Comparison of ENCODE assay signal across 8 cellular contexts in genomic region chr20:12925214-12925755, GRCh38.
DNase-seq lines count a peak whose midpoint lies in the region; TF ChIP-seq lines count a peak whose summit lies in the region.

No MANE protein-coding gene starts in this region.

- H3K36me3 Mint-ChIP-seq in MCF 10A (ENCODE audit: insufficient read depth, unreplicated experiment), result no peaks in the 10 kb centered on the region

- H3K27ac Mint-ChIP-seq in MCF 10A (ENCODE audit: low read depth, unreplicated experiment), result no peak overlapping the region

- H2AFZ ChIP-seq in OCI-LY3 (ENCODE audit: low read depth, low read length), result no peak overlapping the region

- H4K20me1 ChIP-seq in OCI-LY3 (ENCODE audit: insufficient read depth, low read length), result no peaks in the 10 kb centered on the region

- no peak overlapping the region for H3K4me3 ChIP-seq in Jurkat, Clone E6-1 (ENCODE audit: low read length)
- peak overlapping the region; percentile 43 for H3K4me3 ChIP-seq in OCI-LY3 (ENCODE audit: low read length)

- peaks cover 6% of the 10 kb centered on the region for H3K4me1 ChIP-seq in OCI-LY3 (ENCODE audit: low read length)

- H3K4me2 ChIP-seq in OCI-LY3 (ENCODE audit: low read length), result peak overlapping the region; percentile 61

- DNase-seq in GM03348 (ENCODE audit: low spot score) (peak; percentile 82), H4 (ENCODE audit: low spot score) (peak; percentile 90), MCF 10A (ENCODE audit: unreplicated experiment) (peak; percentile 78), iris pigment epithelial cell (ENCODE audit: low read depth) (peak; percentile 88)
- DNase-seq in Jurkat, Clone E6-1 (ENCODE audit: low read depth, low spot score), result peak; percentile 74
- DNase-seq in stimulated activated CD4-positive, alpha-beta T cell treated with anti-CD3 and anti-CD28 coated beads, Interleukin-1b, Interleukin-23, amount 100 ng/mL, for 48 hours, result peak; percentile 33

- POLR2A ChIA-PET in MCF 10A (lab: Yijun Ruan, JAX), result interaction anchor here (0.8 to 2.6 kb wide), 5 partner anchors 22 to 798 kb away, joined by 3 to 12 read pairs (median 3); no protein-coding TSS in a partner anchor

- H3K36me3 ChIP-seq in OCI-LY3 (replicated peaks; ENCODE audit: low read depth, low read length), result no peaks in the 10 kb centered on the region

- peaks cover 24% of the 10 kb centered on the region for H3K4me1 Mint-ChIP-seq in MCF 10A (ENCODE audit: insufficient read depth, unreplicated experiment)

- no peak overlapping the region for H3K27ac ChIP-seq in 22Rv1
- no peak overlapping the region for H3K27ac ChIP-seq in OCI-LY3 (ENCODE audit: low read length)

- H3K27me3 ChIP-seq in OCI-LY3 (ENCODE audit: low read depth, low read length), result peaks cover 55% of the 10 kb centered on the region

- H3K27me3 Mint-ChIP-seq in MCF 10A (ENCODE audit: insufficient read depth, unreplicated experiment), result no peaks in the 10 kb centered on the region

- no peak overlapping the region for H3K4me3 Mint-ChIP-seq in MCF 10A (ENCODE audit: unreplicated experiment)

- CTCF ChIA-PET in MCF 10A (lab: Yijun Ruan, JAX), result interaction anchor here (0.6 to 18.8 kb wide), 48 partner anchors 8 to 1708 kb away, joined by 3 to 558 read pairs (median 4); no protein-coding TSS in a partner anchor

- H3K9ac ChIP-seq in OCI-LY3 (ENCODE audit: low read length), result no peak overlapping the region

- intact Hi-C loops in MCF 10A (cut with micrococcal nuclease), result loop anchor here (1.0 to 2.0 kb wide), 4 partner anchors 41 to 622 kb away; no protein-coding TSS in a partner anchor

- H3K9me3 ChIP-seq in OCI-LY3 (ENCODE audit: insufficient read depth, low read length), result no peaks in the 10 kb centered on the region

- H3K79me2 ChIP-seq in OCI-LY3 (ENCODE audit: low read length), result no peaks in the 10 kb centered on the region

- peak; percentile 84 for TF ChIP-seq CTCF in 22Rv1 (IDR thresholded peaks at IDR 0.05)
- peak; percentile 98 for TF ChIP-seq CTCF in OCI-LY3 (IDR thresholded peaks at IDR 0.05; ENCODE audit: low read depth, low read length)
- peak; percentile 94 for TF ChIP-seq CTCF in MCF 10A (IDR thresholded peaks at IDR 0.05; ENCODE audit: unreplicated experiment)

- BruUV-seq in MCF 10A (replicated peaks; lab: Mats Ljungman, UMichigan), result no TSS peak

- no peaks in the 10 kb centered on the region for H3K9me3 Mint-ChIP-seq in MCF 10A (ENCODE audit: unreplicated experiment)

Comparison
In these comparisons a context has a peak if more than half of its experiments do, and no peak if none do; other contexts are left out.
1. DNase-seq: peak in every context shown above with its lines; median percentile 90 in H4; 88 in iris pigment epithelial cell; 82 in GM03348; 78 in MCF 10A; 74 in Jurkat, Clone E6-1; 33 in stimulated activated CD4-positive, alpha-beta T cell treated with anti-CD3 and anti-CD28 coated beads, Interleukin-1b, Interleukin-23, amount 100 ng/mL, for 48 hours.